In genomic region chr1:24384251-24385090, GRCh38 we compare ENCODE assay signal across 8 cellular contexts. TPM values are rescaled to one million over a fixed set of nuclear protein-coding genes. Genes with fewer than 3 reads are reported as not detected.
DNase-seq lines count a peak whose midpoint lies in the region; ATAC-seq and TF ChIP-seq lines count a peak whose summit lies in the region.

No MANE protein-coding gene starts in this region.

- DNase-seq in CD4-positive, alpha-beta memory T cell, result peak in 1 of 5 donors; percentile 17
- DNase-seq in activated CD4-positive, alpha-beta T cell treated with anti-CD3 and anti-CD28 coated beads, Interleukin-2, amount 10 ng/mL, durations not matched to agents 7 days and 5 days, result peak; percentile 52
- DNase-seq in cardiac muscle cell (ENCODE audit: low read depth in 1 of 2, low spot score in 1 of 2), result peak; percentile 37 to 75
- DNase-seq in type B pancreatic cell (ENCODE audit: extremely low spot score, unreplicated experiment), result no peak
- no peak for DNase-seq in ovary
- no peak for DNase-seq in T-helper 9 cell

- H3K36me3 Mint-ChIP-seq in CD4-positive, alpha-beta memory T cell, result peaks cover 6 to 8% of the 10 kb centered on the region in 2 donors
- H3K36me3 Mint-ChIP-seq in activated CD4-positive, alpha-beta T cell treated with anti-CD3 and anti-CD28 coated beads, Interleukin-2, amount 10 ng/mL, durations not matched to agents 7 days and 5 days (ENCODE audit: low read depth), result peaks cover 10% of the 10 kb centered on the region
- H3K36me3 Mint-ChIP-seq in type B pancreatic cell, result peaks cover 11% of the 10 kb centered on the region

- peaks cover 13 to 23% (median 16%) of the 10 kb centered on the region in 4 donors for H3K4me1 Mint-ChIP-seq in CD4-positive, alpha-beta memory T cell
- peaks cover 33% of the 10 kb centered on the region for H3K4me1 Mint-ChIP-seq in activated CD4-positive, alpha-beta T cell treated with anti-CD3 and anti-CD28 coated beads, Interleukin-2, amount 10 ng/mL, durations not matched to agents 7 days and 5 days
- peaks cover 31% of the 10 kb centered on the region for H3K4me1 Mint-ChIP-seq in type B pancreatic cell (ENCODE audit: unreplicated experiment)

- no peaks in the 10 kb centered on the region for H3K27me3 Mint-ChIP-seq in CD4-positive, alpha-beta memory T cell
- no peaks in the 10 kb centered on the region for H3K27me3 Mint-ChIP-seq in activated CD4-positive, alpha-beta T cell treated with anti-CD3 and anti-CD28 coated beads, Interleukin-2, amount 10 ng/mL, durations not matched to agents 7 days and 5 days
- no peaks in the 10 kb centered on the region for H3K27me3 Mint-ChIP-seq in type B pancreatic cell

- POLR2A ChIA-PET in CD4-positive, alpha-beta memory T cell (lab: Charles Lee; ENCODE audit: partially characterized antibody), result interaction anchor here (1.0 kb wide), 1 partner anchor 182 kb away, joined by 4 read pairs; no protein-coding TSS in a partner anchor
- POLR2A ChIA-PET in activated CD4-positive, alpha-beta T cell treated with anti-CD3 and anti-CD28 coated beads, Interleukin-2, amount 10 ng/mL, durations not matched to agents 7 days and 5 days (lab: Charles Lee), result no interaction called here

- peaks cover 19% of the 10 kb centered on the region for H3K4me1 ChIP-seq in CD4-positive, alpha-beta memory T cell (ENCODE audit: insufficient read depth, low read length)
- H3K4me1 ChIP-seq in cardiac muscle cell (ENCODE audit: low read depth), result peaks cover 4% of the 10 kb centered on the region
- no peaks in the 10 kb centered on the region for H3K4me1 ChIP-seq in ovary (ENCODE audit: insufficient read depth)

- TF ChIP-seq EP300 in ovary (IDR thresholded peaks at IDR 0.05), result no peak

- no peak overlapping the region for H3K27ac ChIP-seq in CD4-positive, alpha-beta memory T cell (ENCODE audit: low read depth, low read length)
- H3K27ac ChIP-seq in cardiac muscle cell (no peak overlapping the region), ovary (no peak overlapping the region)

- H3K9me3 Mint-ChIP-seq in CD4-positive, alpha-beta memory T cell, result no peaks in the 10 kb centered on the region
- no peaks in the 10 kb centered on the region for H3K9me3 Mint-ChIP-seq in activated CD4-positive, alpha-beta T cell treated with anti-CD3 and anti-CD28 coated beads, Interleukin-2, amount 10 ng/mL, durations not matched to agents 7 days and 5 days
- H3K9me3 Mint-ChIP-seq in type B pancreatic cell, result no peaks in the 10 kb centered on the region

- peak overlapping the region in 5 of 7 donors; percentile 5 to 81 (median 75) for H3K27ac Mint-ChIP-seq in CD4-positive, alpha-beta memory T cell
- peak overlapping the region; percentile 78 for H3K27ac Mint-ChIP-seq in activated CD4-positive, alpha-beta T cell treated with anti-CD3 and anti-CD28 coated beads, Interleukin-2, amount 10 ng/mL, durations not matched to agents 7 days and 5 days
- peak overlapping the region; percentile 87 for H3K27ac Mint-ChIP-seq in type B pancreatic cell

- TF ChIP-seq CTCF in cardiac muscle cell (IDR thresholded peaks at IDR 0.05; ENCODE audit: low read depth, low read length) (no peak), type B pancreatic cell (conservative IDR thresholded peaks at IDR 0.05) (no peak), ovary (IDR thresholded peaks at IDR 0.05) (no peak)

- no peaks in the 10 kb centered on the region for H3K27me3 ChIP-seq in CD4-positive, alpha-beta memory T cell (ENCODE audit: insufficient read depth, low read length)
- H3K27me3 ChIP-seq in cardiac muscle cell (no peaks in the 10 kb centered on the region), ovary (no peaks in the 10 kb centered on the region)

- no peaks in the 10 kb centered on the region for H3K36me3 ChIP-seq in CD4-positive, alpha-beta memory T cell (ENCODE audit: insufficient read depth, low read length)
- H3K36me3 ChIP-seq in cardiac muscle cell (no peaks in the 10 kb centered on the region), ovary (no peaks in the 10 kb centered on the region)

- ATAC-seq in GM21825 (IDR thresholded peaks at IDR 0.05; ENCODE audit: unreplicated experiment), result peak; percentile 59
- no peak for ATAC-seq in GM19467 (IDR thresholded peaks at IDR 0.05; ENCODE audit: unreplicated experiment)

- intact Hi-C loops in CD4-positive, alpha-beta memory T cell (cut with micrococcal nuclease), result no loop called here
- intact Hi-C loops in ovary (cut with DNase I), result loop anchor here in 2 of 4 donors (5.0 kb wide), 2 partner anchors 182 to 187 kb away; no protein-coding TSS in a partner anchor

- peak overlapping the region in 6 of 8 donors; percentile 23 to 69 (median 52) for H3K4me3 Mint-ChIP-seq in CD4-positive, alpha-beta memory T cell
- no peak overlapping the region for H3K4me3 Mint-ChIP-seq in activated CD4-positive, alpha-beta T cell treated with anti-CD3 and anti-CD28 coated beads, Interleukin-2, amount 10 ng/mL, durations not matched to agents 7 days and 5 days
- H3K4me3 Mint-ChIP-seq in type B pancreatic cell, result peak overlapping the region; percentile 15

- H3K9me3 ChIP-seq in CD4-positive, alpha-beta memory T cell (ENCODE audit: control insufficient read depth in 1 of 2, low read length in 2 of 2), result no peaks in the 10 kb centered on the region
- H3K9me3 ChIP-seq in cardiac muscle cell (ENCODE audit: low read depth) (no peaks in the 10 kb centered on the region), ovary (no peaks in the 10 kb centered on the region)

- 67 to 76% (median 75%) methylated on average over 13 of the region's 13 CpGs for WGBS in ovary, 3 donors

- TF ChIP-seq POLR2A in ovary (IDR thresholded peaks at IDR 0.05), result no peak

- CTCF ChIA-PET in CD4-positive, alpha-beta memory T cell (lab: Charles Lee; ENCODE audit: partially characterized antibody), result interaction anchor here (0.9 to 5.9 kb wide), 5 partner anchors 9 to 234 kb away, joined by 3 to 76 read pairs (median 5); no protein-coding TSS in a partner anchor
- CTCF ChIA-PET in activated CD4-positive, alpha-beta T cell treated with anti-CD3 and anti-CD28 coated beads, Interleukin-2, amount 10 ng/mL, durations not matched to agents 7 days and 5 days (lab: Charles Lee), result interaction anchor here (0.6 to 5.9 kb wide), 11 partner anchors 8 to 443 kb away, joined by 3 to 38 read pairs (median 6); partner anchors contain the start of gene NIPAL3

- H3K4me3 ChIP-seq in CD4-positive, alpha-beta memory T cell (ENCODE audit: low read length in 2 of 2), result no peak overlapping the region
- no peak overlapping the region for H3K4me3 ChIP-seq in cardiac muscle cell
- no peak overlapping the region for H3K4me3 ChIP-seq in ovary

RNA-seq across cellular contexts. Expression of gene STPG1, which starts 29.1 kb away (rescaled TPM):
- 1 to 10 TPM; 4.2 to 4.9 TPM for total RNA-seq in CD4-positive, alpha-beta memory T cell
- 1 to 10 TPM; 3.1 to 3.5 TPM for polyA plus RNA-seq in CD4-positive, alpha-beta memory T cell
- total RNA-seq in activated CD4-positive, alpha-beta T cell treated with anti-CD3 and anti-CD28 coated beads, Interleukin-2, amount 10 ng/mL, durations not matched to agents 7 days and 5 days, result 10 to 100 TPM; 10.0 to 11.0 TPM
- total RNA-seq in cardiac muscle cell (5.7 and 10.7 TPM in 2 replicates), type B pancreatic cell (ENCODE audit: low replicate concordance) (7.2 and 8.7 TPM in 2 replicates), ovary (10 to 100 TPM in 1 of 7 donors, 1 to 10 TPM in 6; 5.4 to 12.6 (median 7.3) TPM)
- polyA plus RNA-seq in cardiac muscle cell (9.9 and 17.7 TPM in 2 replicates), ovary (1 to 10 TPM; 4.5 to 9.0 TPM)

RNA-seq across cellular contexts. Expression of gene NIPAL3, which starts 31.1 kb away (rescaled TPM):
- total RNA-seq in CD4-positive, alpha-beta memory T cell, result 10 to 100 TPM; 52.8 to 53.2 TPM
- polyA plus RNA-seq in CD4-positive, alpha-beta memory T cell, result 10 to 100 TPM; 74.5 to 88.6 TPM
- 10 to 100 TPM; 72.8 to 78.1 TPM for total RNA-seq in activated CD4-positive, alpha-beta T cell treated with anti-CD3 and anti-CD28 coated beads, Interleukin-2, amount 10 ng/mL, durations not matched to agents 7 days and 5 days
- total RNA-seq in cardiac muscle cell, result 29.9 and 32.2 TPM in 2 replicates
- polyA plus RNA-seq in cardiac muscle cell, result 19.0 and 23.7 TPM in 2 replicates
- 17.5 and 21.3 TPM in 2 replicates for total RNA-seq in type B pancreatic cell (ENCODE audit: low replicate concordance)
- total RNA-seq in ovary, result 10 to 100 TPM in 6 of 7 donors, 1 to 10 TPM in 1; 8.2 to 22.3 (median 13.1) TPM
- 10 to 100 TPM in 1 of 2 donors, 1 to 10 TPM in 1; 4.4 to 18.3 TPM for polyA plus RNA-seq in ovary

Comparison
In these comparisons a context has a peak if more than half of its experiments do, and no peak if none do; other contexts are left out.
1. DNase-seq: peak in activated CD4-positive, alpha-beta T cell treated with anti-CD3 and anti-CD28 coated beads, Interleukin-2, amount 10 ng/mL, durations not matched to agents 7 days and 5 days (single experiment) and cardiac muscle cell (2 of 2); none in type B pancreatic cell (single experiment), ovary (0 of 5) and T-helper 9 cell (single experiment).
2. Peak in every context shown above with its lines, with median percentiles within 50 percentile points of each other: H3K27ac Mint-ChIP-seq.